19 cellular contexts compared by ENCODE assay signal in genomic region chr9:74935008-74935407, GRCh38. TPM values are rescaled to one million over a fixed set of nuclear protein-coding genes. Genes with fewer than 3 reads are reported as not detected.
DNase-seq lines count a peak whose midpoint lies in the region; TF ChIP-seq lines count a peak whose summit lies in the region.
"Had no signal": no experiment of that assay in that cellular context is flagged by ENCODE, and none has a peak within 500 bp of the region (broad histone marks: within the 10 kb centered on the region; RNA-seq: fewer than 3 reads in every experiment).

No MANE protein-coding gene starts in this region.

- H3K36me3 ChIP-seq in mammary epithelial cell (ENCODE audit: insufficient read depth, low read length) (no peaks in the 10 kb centered on the region), breast epithelium (no peaks in the 10 kb centered on the region), SK-N-SH (replicated peaks in 1 of 2; ENCODE audit: control insufficient read depth in 1 of 2, insufficient read depth in 2 of 2, low read length in 1 of 2) (no peaks in the 10 kb centered on the region), skeletal muscle satellite cell (ENCODE audit: insufficient read depth, low read length) (no peaks in the 10 kb centered on the region), prostate gland (no peaks in the 10 kb centered on the region)
- H3K36me3 ChIP-seq: HAP-1 had no signal

- TF ChIP-seq EP300 in SK-N-SH (IDR thresholded peaks at IDR 0.05; ENCODE audit: borderline replicate concordance in 1 of 2, low read depth in 1 of 2, low read length in 1 of 2): no peak

- in situ Hi-C loops in mammary epithelial cell (cut with MboI; ENCODE audit: low sequenced_read_pairs in 2 of 2): no loop called here

- POLR2A ChIA-PET in SK-N-SH (lab: Yijun Ruan, JAX): no interaction called here

- no peak overlapping the region for H3K27ac ChIP-seq in mammary epithelial cell (ENCODE audit: insufficient read depth, low read depth, low read length)
- no peak overlapping the region for H3K27ac ChIP-seq in breast epithelium
- H3K27ac ChIP-seq in SK-N-SH (ENCODE audit: low read depth in 2 of 2, low read length in 1 of 2): no peak overlapping the region
- no peak overlapping the region for H3K27ac ChIP-seq in prostate gland
- H3K27ac ChIP-seq: 22Rv1 had no signal

- H3K79me2 ChIP-seq in mammary epithelial cell (ENCODE audit: insufficient read depth, low read length) (no peaks in the 10 kb centered on the region), SK-N-SH (ENCODE audit: insufficient read depth) (no peaks in the 10 kb centered on the region)

- DNase-seq in mammary epithelial cell (peak; percentile 5), breast epithelium (ENCODE audit: low spot score in 2 of 2) (no peak), SK-N-SH (peak; percentile 10), choroid plexus epithelial cell (ENCODE audit: low read depth) (peak; percentile 20), prostate gland (ENCODE audit: low spot score) (no peak), NCI-H345 treated with DMSO at 0.1 percent for 48 hours (lab: John Stamatoyannopoulos, UW; ENCODE audit: unreplicated experiment) (no peak)
- DNase-seq in stimulated activated naive CD4-positive, alpha-beta T cell (lab: John Stamatoyannopoulos, UW): no peak
- DNase-seq: Caco-2; CD4-positive, alpha-beta T cell; DMS153; NCI-H1105 treated with DMSO at 0.1 percent for 48 hours; NCI-H1694 treated with DMSO at 0.1 percent for 48 hours; NCI-H510A treated with DMSO at 0.1 percent for 48 hours; NCI-H774; OCI-M1; SHP77 treated with DMSO at 0.1 percent for 48 hours had no signal

- no peak overlapping the region for H2AFZ ChIP-seq in mammary epithelial cell (ENCODE audit: low read depth, low read length)
- H2AFZ ChIP-seq in SK-N-SH (ENCODE audit: low read depth): no peak overlapping the region

- no peaks in the 10 kb centered on the region for H3K9me3 ChIP-seq in mammary epithelial cell (replicated peaks; ENCODE audit: insufficient read depth, low read length)
- H3K9me3 ChIP-seq in breast epithelium: peaks cover 0 to 4% of the 10 kb centered on the region in 2 donors
- no peaks in the 10 kb centered on the region for H3K9me3 ChIP-seq in SK-N-SH
- H3K9me3 ChIP-seq in skeletal muscle satellite cell (replicated peaks; ENCODE audit: low read length): no peaks in the 10 kb centered on the region
- no peaks in the 10 kb centered on the region for H3K9me3 ChIP-seq in prostate gland
- H3K9me3 ChIP-seq: Caco-2, HAP-1 had no signal

- H3K4me1 ChIP-seq in mammary epithelial cell (ENCODE audit: insufficient read depth, low read length) (no peaks in the 10 kb centered on the region), breast epithelium (no peaks in the 10 kb centered on the region), SK-N-SH (ENCODE audit: control insufficient read depth in 1 of 2, insufficient read depth in 2 of 2, low read depth in 1 of 2, low read length in 1 of 2) (no peaks in the 10 kb centered on the region), skeletal muscle satellite cell (ENCODE audit: control insufficient read depth, insufficient read depth, low read length) (no peaks in the 10 kb centered on the region), prostate gland (replicated peaks) (no peaks in the 10 kb centered on the region)
- H3K4me1 ChIP-seq: Caco-2, HAP-1 had no signal

- TF ChIP-seq RAD21 in SK-N-SH (IDR thresholded peaks at IDR 0.05; ENCODE audit: low read length): no peak

- WGBS in mammary epithelial cell (ENCODE audit: low coverage, missing lambda C conversion rate): 66% methylated on average over 8 of the region's 8 CpGs
- 6% methylated on average over 8 of the region's 8 CpGs for WGBS in SK-N-SH (ENCODE audit: low lambda C conversion rate)
- WGBS in prostate gland: 67% methylated on average over 8 of the region's 8 CpGs

- H3K4me3 ChIP-seq in mammary epithelial cell (replicated peaks in 1 of 3; ENCODE audit: insufficient read depth in 1 of 3, low read depth in 2 of 3, low read length in 3 of 3) (no peak overlapping the region), breast epithelium (no peak overlapping the region), SK-N-SH (ENCODE audit: low read depth in 2 of 2, low read length in 1 of 2) (no peak overlapping the region), choroid plexus epithelial cell (ENCODE audit: low read depth, low read length) (no peak overlapping the region), skeletal muscle satellite cell (ENCODE audit: low read length) (no peak overlapping the region), prostate gland (no peak overlapping the region)
- H3K4me3 ChIP-seq: HAP-1 had no signal

- intact Hi-C loops in mammary epithelial cell (cut with micrococcal nuclease): no loop called here
- intact Hi-C loops in breast epithelium (cut with DNase I; ENCODE audit: low total_unique reads): no loop called here
- intact Hi-C loops in prostate gland (cut with DNase I): no loop called here

- BruUV-seq in mammary epithelial cell (replicated peaks; lab: Mats Ljungman, UMichigan): no TSS peak

- TF ChIP-seq CTCF in mammary epithelial cell (conservative IDR thresholded peaks at IDR 0.05 in 1 of 2, IDR thresholded peaks at IDR 0.05 in 1 of 2; ENCODE audit: extremely low read depth in 1 of 2, insufficient read depth in 1 of 2, low read depth in 1 of 2, low read length in 2 of 2) (no peak), breast epithelium (IDR thresholded peaks at IDR 0.05) (no peak), SK-N-SH (IDR thresholded peaks at IDR 0.05) (no peak), choroid plexus epithelial cell (conservative IDR thresholded peaks at IDR 0.05; ENCODE audit: low read depth, low read length) (no peak), prostate gland (IDR thresholded peaks at IDR 0.05) (no peak)

- H4K20me1 ChIP-seq in mammary epithelial cell (ENCODE audit: insufficient read depth, low read length): no peaks in the 10 kb centered on the region
- H4K20me1 ChIP-seq in SK-N-SH (ENCODE audit: insufficient read depth): no peaks in the 10 kb centered on the region

- no peaks in the 10 kb centered on the region for H3K27me3 ChIP-seq in mammary epithelial cell (ENCODE audit: insufficient read depth, low read length)
- H3K27me3 ChIP-seq in breast epithelium: no peaks in the 10 kb centered on the region
- peaks cover 12% of the 10 kb centered on the region; the same call in 1 of the 2 replicates for H3K27me3 ChIP-seq in SK-N-SH (ENCODE audit: insufficient read depth)
- no peaks in the 10 kb centered on the region for H3K27me3 ChIP-seq in skeletal muscle satellite cell (ENCODE audit: control insufficient read depth, insufficient read depth, low read length)
- H3K27me3 ChIP-seq in prostate gland (replicated peaks; ENCODE audit: insufficient read depth): no peaks in the 10 kb centered on the region

- H3K9ac ChIP-seq in mammary epithelial cell (ENCODE audit: insufficient read depth, low read length) (no peak overlapping the region), SK-N-SH (no peak overlapping the region), skeletal muscle satellite cell (ENCODE audit: low read depth, low read length) (no peak overlapping the region)

- dilution Hi-C loops in mammary epithelial cell (cut with HindIII; ENCODE audit: low sequenced_read_pairs): no loop called here

- H3K9me2 ChIP-seq in SK-N-SH: no peaks in the 10 kb centered on the region

- CTCF ChIA-PET in mammary epithelial cell (lab: Charles Lee; ENCODE audit: low non-redundant PET) (no interaction called here), SK-N-SH (lab: Yijun Ruan, JAX) (no interaction called here)

- H3K4me2 ChIP-seq in mammary epithelial cell (ENCODE audit: insufficient read depth, low read depth, low read length) (no peak overlapping the region), SK-N-SH (no peak overlapping the region), skeletal muscle satellite cell (ENCODE audit: low read length) (peak overlapping the region; percentile 16)

- H3F3A ChIP-seq in SK-N-SH (replicated peaks; ENCODE audit: insufficient read depth): no peaks in the 10 kb centered on the region

- TF ChIP-seq POLR2A in breast epithelium (IDR thresholded peaks at IDR 0.05) (no peak), prostate gland (IDR thresholded peaks at IDR 0.05) (no peak)

TF ChIP-seq in SK-N-SH, 30 proteins besides CTCF, POLR2A, EP300 and RAD21 (continues in another document):
- TF ChIP-seq FOXM1 (IDR thresholded peaks at IDR 0.05; ENCODE audit: low read depth) (no peak), GATA2 (CRISPR knock-in tag; IDR thresholded peaks at IDR 0.05) (no peak), RFX5 (IDR thresholded peaks at IDR 0.05; ENCODE audit: low read length) (no peak), NFIC (IDR thresholded peaks at IDR 0.05; ENCODE audit: borderline replicate concordance) (no peak), MAX (IDR thresholded peaks at IDR 0.05; ENCODE audit: low read depth) (no peak), CHD2 (IDR thresholded peaks at IDR 0.05; ENCODE audit: low read length, partially characterized antibody) (no peak), JUND (IDR thresholded peaks at IDR 0.05) (no peak), USF2 (IDR thresholded peaks at IDR 0.05; ENCODE audit: borderline replicate concordance, low read depth, low read length) (no peak)

RNA-seq across cellular contexts. Expression of gene C9orf40, which starts 17.7 kb away (rescaled TPM):
- total RNA-seq in mammary epithelial cell: 1 to 10 TPM; 5.3 to 8.1 TPM
- 3.0 TPM for polyA plus RNA-seq in mammary epithelial cell
- 4.8 TPM for polyA minus RNA-seq in mammary epithelial cell
- 1 to 10 TPM; 2.4 to 4.6 (median 4.2) TPM for total RNA-seq in breast epithelium
- 2.0 TPM in 2 replicates for polyA plus RNA-seq in SK-N-SH (2012; rRNA removed)
- polyA plus RNA-seq in SK-N-SH (2012; cell fraction: cytosol; rRNA removed): 2.4 and 2.9 TPM in 2 replicates
- 1.1 and 1.7 TPM in 2 replicates for polyA plus RNA-seq in SK-N-SH (2012; cell fraction: nucleus; rRNA removed)
- 7.9 and 9.0 TPM in 2 replicates for total RNA-seq in skeletal muscle satellite cell (2012; rRNA removed)
- total RNA-seq in prostate gland: 1 to 10 TPM; 2.5 to 4.4 TPM

RNA-seq across cellular contexts. Expression of gene TRPM6, which starts 47.3 kb away (rescaled TPM):
- 1 to 10 TPM; 1.5 to 3.0 TPM for total RNA-seq in mammary epithelial cell
- 0.19 TPM for polyA plus RNA-seq in mammary epithelial cell
- polyA minus RNA-seq in mammary epithelial cell: not detected
- 1 to 10 TPM in 2 of 3 donors, under 1 TPM in 1; 0.80 to 1.3 (median 1.2) TPM for total RNA-seq in breast epithelium
- 0.03 and 0.08 TPM in 2 replicates for polyA plus RNA-seq in SK-N-SH (2012; rRNA removed)
- polyA plus RNA-seq in SK-N-SH (2012; cell fraction: cytosol; rRNA removed): 0.08 and 0.09 TPM in 2 replicates
- 0.06 and 0.12 TPM in 2 replicates for polyA plus RNA-seq in SK-N-SH (2012; cell fraction: nucleus; rRNA removed)
- total RNA-seq in skeletal muscle satellite cell (2012; rRNA removed): under 0.01 TPM in 1 of 2 replicates, not detected in the other
- 1 to 10 TPM in 1 of 2 donors, under 1 TPM in 1; 0.36 to 4.7 TPM for total RNA-seq in prostate gland
- total RNA-seq: CD4-positive, alpha-beta T cell had no signal

Comparison
In these comparisons a context has a peak if more than half of its experiments do, and no peak if none do; other contexts are left out.
1. DNase-seq: peak in mammary epithelial cell (single experiment), SK-N-SH (single experiment) and choroid plexus epithelial cell (single experiment); none in breast epithelium (0 of 2), stimulated activated naive CD4-positive, alpha-beta T cell (0 of 6), prostate gland (single experiment) and NCI-H345 treated with DMSO at 0.1 percent for 48 hours (single experiment).